Comparison of ENCODE assay signal across 23 cellular contexts in the genomic region with DNA sequence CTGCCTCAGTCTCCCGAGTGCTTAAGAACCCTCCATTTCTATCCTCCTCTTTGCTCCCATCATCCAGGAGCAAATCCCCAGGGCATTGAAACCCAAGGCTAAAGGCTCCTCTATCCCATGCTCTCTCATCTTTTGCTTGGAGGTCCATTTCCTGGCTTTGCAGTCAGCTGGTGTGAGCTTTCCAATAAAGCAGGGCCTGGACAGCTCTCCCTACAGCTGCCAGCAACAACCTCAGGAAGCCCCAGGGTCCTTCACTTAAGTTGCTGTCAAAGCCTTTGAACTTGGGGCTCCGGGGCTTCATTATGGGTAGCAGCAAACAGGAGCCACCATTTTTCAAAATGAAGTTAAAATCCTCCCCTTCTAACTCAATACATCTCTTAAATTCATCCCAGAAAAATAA.
DNase-seq lines count a peak whose midpoint lies in the region; ATAC-seq and TF ChIP-seq lines count a peak whose summit lies in the region.
"Had no signal": no experiment of that assay in that cellular context is flagged by ENCODE, and none has a peak within 500 bp of the region (broad histone marks: within the 10 kb centered on the region; RNA-seq: fewer than 3 reads in every experiment).

No MANE protein-coding gene starts in this region.

- H4K20me1 ChIP-seq in BLaER1 (no peaks in the 10 kb centered on the region), OCI-LY3 (ENCODE audit: insufficient read depth, low read length) (no peaks in the 10 kb centered on the region)

- TF ChIP-seq POLR2A in sigmoid colon (IDR thresholded peaks at IDR 0.05): no peak

- H3K9ac ChIP-seq in BLaER1 (no peak overlapping the region; the same call in 1 of the 2 replicates), OCI-LY3 (ENCODE audit: low read length) (no peak overlapping the region)

- H2AFZ ChIP-seq in OCI-LY3 (ENCODE audit: low read depth, low read length): no peak overlapping the region

- intact Hi-C loops in left ventricle myocardium inferior (cut with micrococcal nuclease): no loop called here
- intact Hi-C loops in sigmoid colon (cut with DNase I): loop anchor here (10.0 kb wide), 1 partner anchor 97 kb away; no protein-coding TSS in a partner anchor

- H3K27ac ChIP-seq in BLaER1 (peak overlapping the region; percentile 66), OCI-LY3 (ENCODE audit: low read length) (no peak overlapping the region), left ventricle myocardium inferior (replicated peaks) (peak overlapping the region; percentile 74), sigmoid colon (peak overlapping the region in 3 of 4 donors; percentile 13 to 60 (median 25))
- H3K27ac ChIP-seq: lower lobe of right lung, SK-N-MC, tibial artery had no signal

- peak overlapping the region; percentile 80 for H3K4me2 ChIP-seq in BLaER1
- 0 out of 2 replicates have a peak overlapping the region, but pooled peaks have one; percentile 1 for H3K4me2 ChIP-seq in OCI-LY3 (ENCODE audit: low read length)

- ATAC-seq in GM18519 (IDR thresholded peaks at IDR 0.05; ENCODE audit: low FRiP score, unreplicated experiment): no peak
- ATAC-seq in HG02588 (IDR thresholded peaks at IDR 0.05; ENCODE audit: unreplicated experiment): no peak
- ATAC-seq: lower lobe of right lung had no signal

- TF ChIP-seq CTCF in OCI-LY3 (IDR thresholded peaks at IDR 0.05; ENCODE audit: low read depth, low read length) (no peak), left ventricle myocardium inferior (IDR thresholded peaks at IDR 0.05; ENCODE audit: borderline replicate concordance) (no peak), sigmoid colon (IDR thresholded peaks at IDR 0.05) (no peak)

- H3K27me3 ChIP-seq in BLaER1 (no peaks in the 10 kb centered on the region), OCI-LY3 (ENCODE audit: low read depth, low read length) (no peaks in the 10 kb centered on the region; the same call in 1 of the 2 replicates), left ventricle myocardium inferior (ENCODE audit: low read depth) (peaks cover 4% of the 10 kb centered on the region), sigmoid colon (no peaks in the 10 kb centered on the region)
- H3K27me3 ChIP-seq: BE2C, tibial artery had no signal

- H3K9me3 ChIP-seq in BLaER1: peaks cover 4% of the 10 kb centered on the region
- no peaks in the 10 kb centered on the region for H3K9me3 ChIP-seq in OCI-LY3 (ENCODE audit: insufficient read depth, low read length)
- no peaks in the 10 kb centered on the region for H3K9me3 ChIP-seq in left ventricle myocardium inferior (replicated peaks)
- no peaks in the 10 kb centered on the region for H3K9me3 ChIP-seq in sigmoid colon
- H3K9me3 ChIP-seq: BE2C, HAP-1, lower lobe of right lung, tibial artery had no signal

- DNase-seq in left ventricle myocardium inferior: no peak
- DNase-seq in sigmoid colon: no peak
- DNase-seq in stimulated activated CD4-positive, alpha-beta T cell treated with anti-CD3 and anti-CD28 coated beads, Interleukin-15, amount 100 ng/mL, for 24 hours: no peak
- DNase-seq in hippocampal formation (lab: John Stamatoyannopoulos, UW): no peak
- DNase-seq: activated CD4-positive, CD25-positive, alpha-beta regulatory T cell treated with anti-CD3 and anti-CD28 coated beads, Interleukin-2, amount 50 U/mL, for 72 hours; activated effector memory CD4-positive, alpha-beta T cell treated with anti-CD3 and anti-CD28 coated beads, Interleukin-2, amount 50 U/mL, for 16 hours; BE2C; GDM1; glutamatergic neuron; kidney; lower lobe of right lung; NCI-H1092; NCI-H187 treated with DMSO at 0.1 percent for 48 hours; NCI-H69; posterior cingulate gyrus; stimulated activated naive CD4-positive, alpha-beta T cell treated with Interleukin-2 at 50 U/mL for 16 hours had no signal

- WGBS in sigmoid colon, 2 donors: 89 to 94% methylated on average over 2 of the region's 2 CpGs

- H3K4me3 ChIP-seq in BLaER1: peak overlapping the region; percentile 38; the same call in 1 of the 2 replicates
- H3K4me3 ChIP-seq in OCI-LY3 (ENCODE audit: low read length): no peak overlapping the region
- no peak overlapping the region for H3K4me3 ChIP-seq in left ventricle myocardium inferior
- no peak overlapping the region for H3K4me3 ChIP-seq in sigmoid colon
- H3K4me3 ChIP-seq: HAP-1, lower lobe of right lung, SK-N-MC, tibial artery had no signal

- H3K36me3 ChIP-seq in BLaER1 (no peaks in the 10 kb centered on the region), OCI-LY3 (replicated peaks; ENCODE audit: low read depth, low read length) (no peaks in the 10 kb centered on the region), left ventricle myocardium inferior (no peaks in the 10 kb centered on the region), sigmoid colon (no peaks in the 10 kb centered on the region)
- H3K36me3 ChIP-seq: BE2C, HAP-1, lower lobe of right lung, tibial artery had no signal

- no peak for TF ChIP-seq EP300 in sigmoid colon (IDR thresholded peaks at IDR 0.05)

- H3K4me1 ChIP-seq in BLaER1 (peaks cover 40% of the 10 kb centered on the region), OCI-LY3 (ENCODE audit: low read length) (peaks cover 25% of the 10 kb centered on the region), left ventricle myocardium inferior (peaks cover 33% of the 10 kb centered on the region), sigmoid colon (peaks cover 0 to 12% (median 0%) of the 10 kb centered on the region in 4 donors)
- H3K4me1 ChIP-seq: BE2C, HAP-1 had no signal

- no peaks in the 10 kb centered on the region for H3K79me2 ChIP-seq in OCI-LY3 (ENCODE audit: low read length)
